Comparison of ENCODE assay signal across 16 cellular contexts in genomic region chr5:127867006-127867788, GRCh38.
A peak's percentile ranks its signal among the peaks of the same experiment; 100 is the strongest.
DNase-seq lines count a peak whose midpoint lies in the region; ATAC-seq lines count a peak whose summit lies in the region.
"Had no signal": no experiment of that assay in that cellular context is flagged by ENCODE, and none has a peak within 500 bp of the region (broad histone marks: within the 10 kb centered on the region; RNA-seq: fewer than 3 reads in every experiment).

No MANE protein-coding gene starts in this region.

- DNase-seq in left kidney (ENCODE audit: low read depth, low spot score) (peak; percentile 71), left ventricle myocardium superior (no peak), amniotic stem cell (lab: John Stamatoyannopoulos, UW) (no peak)
- no peak for DNase-seq in T-helper 2 cell treated with Interferon-gamma antibody and Interleukin-4, amounts not matched to agents 5 μg/mL and 100 μg/mL, for 36 hours (ENCODE audit: low spot score)
- DNase-seq: activated CD4-positive, alpha-beta T cell treated with anti-CD3 and anti-CD28 coated beads, Interleukin-2, amount 10 ng/mL, durations not matched to agents 7 days and 5 days; activated effector memory CD4-positive, alpha-beta T cell treated with Interleukin-2 at 50 U/mL for 16 hours; C1 segment of cervical spinal cord; cerebellar nuclear complex; NCI-H446 had no signal

- H3K4me1 Mint-ChIP-seq in T-helper 2 cell treated with Interferon-gamma antibody and Interleukin-4, amounts not matched to agents 5 μg/mL and 100 μg/mL, for 36 hours (ENCODE audit: low read depth): no peaks in the 10 kb centered on the region
- no peaks in the 10 kb centered on the region for H3K4me1 Mint-ChIP-seq in stimulated activated memory B cell treated with anti-CD40 and anti-IgM and Interleukin-4, amounts not matched to agents 10 μg/mL and 1 μg/mL and 100 μg/mL, for 72 hours
- H3K4me1 Mint-ChIP-seq: activated CD4-positive, alpha-beta T cell treated with anti-CD3 and anti-CD28 coated beads, Interleukin-2, amount 10 ng/mL, durations not matched to agents 7 days and 5 days had no signal

- H3K36me3 Mint-ChIP-seq in T-helper 2 cell treated with Interferon-gamma antibody and Interleukin-4, amounts not matched to agents 5 μg/mL and 100 μg/mL, for 36 hours (ENCODE audit: low read depth): no peaks in the 10 kb centered on the region
- no peaks in the 10 kb centered on the region for H3K36me3 Mint-ChIP-seq in stimulated activated memory B cell treated with anti-CD40 and anti-IgM and Interleukin-4, amounts not matched to agents 10 μg/mL and 1 μg/mL and 100 μg/mL, for 72 hours

- H3K9me3 Mint-ChIP-seq in T-helper 2 cell treated with Interferon-gamma antibody and Interleukin-4, amounts not matched to agents 5 μg/mL and 100 μg/mL, for 36 hours: no peaks in the 10 kb centered on the region
- H3K9me3 Mint-ChIP-seq in stimulated activated memory B cell treated with anti-CD40 and anti-IgM and Interleukin-4, amounts not matched to agents 10 μg/mL and 1 μg/mL and 100 μg/mL, for 72 hours: no peaks in the 10 kb centered on the region
- H3K9me3 Mint-ChIP-seq: activated CD4-positive, alpha-beta T cell treated with anti-CD3 and anti-CD28 coated beads, Interleukin-2, amount 10 ng/mL, durations not matched to agents 7 days and 5 days had no signal

- no peak overlapping the region for H3K27ac Mint-ChIP-seq in T-helper 2 cell treated with Interferon-gamma antibody and Interleukin-4, amounts not matched to agents 5 μg/mL and 100 μg/mL, for 36 hours
- H3K27ac Mint-ChIP-seq in stimulated activated memory B cell treated with anti-CD40 and anti-IgM and Interleukin-4, amounts not matched to agents 10 μg/mL and 1 μg/mL and 100 μg/mL, for 72 hours: no peak overlapping the region
- H3K27ac Mint-ChIP-seq: activated CD4-positive, alpha-beta T cell treated with anti-CD3 and anti-CD28 coated beads, Interleukin-2, amount 10 ng/mL, durations not matched to agents 7 days and 5 days had no signal

- ATAC-seq in GM18517 (IDR thresholded peaks at IDR 0.05; ENCODE audit: unreplicated experiment) (peak; percentile 67), GM21619 (IDR thresholded peaks at IDR 0.05; ENCODE audit: unreplicated experiment) (peak; percentile 83), HG03442 (IDR thresholded peaks at IDR 0.05; ENCODE audit: unreplicated experiment) (peak; percentile 49), left ventricle myocardium superior (no peak)
- no peak for ATAC-seq in stimulated activated memory B cell treated with anti-CD40 and anti-IgM and Interleukin-4, amounts not matched to agents 10 μg/mL and 1 μg/mL and 100 μg/mL, for 72 hours
- ATAC-seq: HCT116, K562, left lobe of liver had no signal

- intact Hi-C loops in left ventricle myocardium superior (cut with micrococcal nuclease): no loop called here

- no peak overlapping the region for H3K4me3 Mint-ChIP-seq in T-helper 2 cell treated with Interferon-gamma antibody and Interleukin-4, amounts not matched to agents 5 μg/mL and 100 μg/mL, for 36 hours
- no peak overlapping the region for H3K4me3 Mint-ChIP-seq in stimulated activated memory B cell treated with anti-CD40 and anti-IgM and Interleukin-4, amounts not matched to agents 10 μg/mL and 1 μg/mL and 100 μg/mL, for 72 hours
- H3K4me3 Mint-ChIP-seq: activated CD4-positive, alpha-beta T cell treated with anti-CD3 and anti-CD28 coated beads, Interleukin-2, amount 10 ng/mL, durations not matched to agents 7 days and 5 days had no signal

- H3K27me3 Mint-ChIP-seq in T-helper 2 cell treated with Interferon-gamma antibody and Interleukin-4, amounts not matched to agents 5 μg/mL and 100 μg/mL, for 36 hours (ENCODE audit: low read depth): peaks cover 9% of the 10 kb centered on the region
- peaks cover 8% of the 10 kb centered on the region for H3K27me3 Mint-ChIP-seq in stimulated activated memory B cell treated with anti-CD40 and anti-IgM and Interleukin-4, amounts not matched to agents 10 μg/mL and 1 μg/mL and 100 μg/mL, for 72 hours

Comparison
In these comparisons a context has a peak if more than half of its experiments do, and no peak if none do; other contexts are left out.
1. ATAC-seq: peak in GM18517 (single experiment), GM21619 (single experiment) and HG03442 (single experiment); none in stimulated activated memory B cell treated with anti-CD40 and anti-IgM and Interleukin-4, amounts not matched to agents 10 μg/mL and 1 μg/mL and 100 μg/mL, for 72 hours (single experiment) and left ventricle myocardium superior (single experiment).